Comparison of ENCODE assay signal across 28 cellular contexts in the genomic region with DNA sequence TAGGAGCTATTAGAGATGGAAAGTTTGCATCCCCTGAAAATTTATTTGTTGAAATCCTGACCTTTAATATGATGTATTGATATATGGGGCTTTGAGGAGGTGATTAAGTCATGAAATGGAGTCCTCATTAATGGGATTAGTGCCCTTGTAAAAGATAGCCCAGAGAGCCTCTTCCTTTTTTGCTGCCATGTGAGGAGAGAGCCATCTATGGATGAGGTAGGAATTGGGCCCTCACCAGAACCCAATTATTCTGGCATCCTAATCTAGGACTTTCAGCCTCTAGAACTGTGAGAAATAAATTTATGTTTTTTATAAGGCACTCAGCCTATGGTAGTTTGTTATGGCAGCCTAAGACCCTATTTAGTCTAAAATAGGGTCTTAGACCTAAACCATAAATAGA.
"Had no signal": no experiment of that assay in that cellular context is flagged by ENCODE, and none has a peak within 500 bp of the region (broad histone marks: within the 10 kb centered on the region; RNA-seq: fewer than 3 reads in every experiment).

No MANE protein-coding gene starts in this region.

- H3K4me1 ChIP-seq: ascending aorta, body of pancreas had no signal

- H3K27ac Mint-ChIP-seq: activated CD8-positive, alpha-beta memory T cell treated with anti-CD3 and anti-CD28 coated beads, Interleukin-2, amount 10 ng/mL, durations not matched to agents 7 days and 5 days; activated naive CD4-positive, alpha-beta T cell treated with anti-CD3 and anti-CD28 coated beads, Interleukin-2, amount 50 U/mL, for 24 hours; activated naive CD8-positive, alpha-beta T cell treated with anti-CD3 and anti-CD28 coated beads, Interleukin-2, amount 50 U/mL, for 24 hours; activated T-cell treated with anti-CD3 and anti-CD28 coated beads, Interleukin-2, amount 50 U/mL, for 24 hours; activated T-helper 1 cell treated with anti-CD3 and anti-CD28 coated beads, Interleukin-12 subunit alpha, Interleukin-12 subunit beta, Interleukin-2, Interleukin-4 antibody, amounts not matched to agents 30 ng/mL and 10 ng/mL and 1 ng/mL, durations not matched to agents 14 hours and 24 hours and 36 hours; T-cell had no signal

- H3K4me3 Mint-ChIP-seq: activated CD8-positive, alpha-beta memory T cell treated with anti-CD3 and anti-CD28 coated beads, Interleukin-2, amount 10 ng/mL, durations not matched to agents 7 days and 5 days; activated naive CD4-positive, alpha-beta T cell treated with anti-CD3 and anti-CD28 coated beads, Interleukin-2, amount 50 U/mL, for 24 hours; activated naive CD8-positive, alpha-beta T cell treated with anti-CD3 and anti-CD28 coated beads, Interleukin-2, amount 50 U/mL, for 24 hours; activated T-cell treated with anti-CD3 and anti-CD28 coated beads, Interleukin-2, amount 50 U/mL, for 24 hours; activated T-helper 1 cell treated with anti-CD3 and anti-CD28 coated beads, Interleukin-12 subunit alpha, Interleukin-12 subunit beta, Interleukin-2, Interleukin-4 antibody, amounts not matched to agents 30 ng/mL and 10 ng/mL and 1 ng/mL, durations not matched to agents 14 hours and 24 hours and 36 hours; T-cell had no signal

- H3K36me3 ChIP-seq: ascending aorta had no signal

- DNase-seq: activated CD4-positive, alpha-beta T cell treated with anti-CD3 and anti-CD28 coated beads for 4 hours; activated CD8-positive, alpha-beta memory T cell treated with anti-CD3 and anti-CD28 coated beads, Interleukin-2, amount 10 ng/mL, durations not matched to agents 7 days and 5 days; activated effector memory CD4-positive, alpha-beta T cell treated with Interleukin-2 at 50 U/mL for 16 hours; activated naive CD4-positive, alpha-beta T cell; activated naive CD8-positive, alpha-beta T cell treated with anti-CD3 and anti-CD28 coated beads, Interleukin-2, amount 50 U/mL, for 24 hours; activated T-cell treated with anti-CD3 and anti-CD28 coated beads, Interleukin-2, amount 50 U/mL, for 24 hours; amniotic stem cell; body of pancreas; central memory CD4-positive, alpha-beta T cell; NCI-H1092; NCI-H1417; NCI-H1694; NCI-H2029; NCI-H2107; NCI-H2171 treated with DMSO at 0.1 percent for 48 hours; NCI-H226; NCI-H69; T-cell; T-helper 2 cell; T1000 had no signal

- H3K27me3 Mint-ChIP-seq: activated CD8-positive, alpha-beta memory T cell treated with anti-CD3 and anti-CD28 coated beads, Interleukin-2, amount 10 ng/mL, durations not matched to agents 7 days and 5 days; activated naive CD4-positive, alpha-beta T cell treated with anti-CD3 and anti-CD28 coated beads, Interleukin-2, amount 50 U/mL, for 24 hours; activated naive CD8-positive, alpha-beta T cell treated with anti-CD3 and anti-CD28 coated beads, Interleukin-2, amount 50 U/mL, for 24 hours; activated T-cell treated with anti-CD3 and anti-CD28 coated beads, Interleukin-2, amount 50 U/mL, for 24 hours; T-cell had no signal

- ATAC-seq: activated CD4-positive, CD25-positive, alpha-beta regulatory T cell treated with anti-CD3 and anti-CD28 coated beads, Interleukin-2, amount 50 U/mL, for 24 hours; activated CD8-positive, alpha-beta memory T cell treated with anti-CD3 and anti-CD28 coated beads, Interleukin-2, amount 10 ng/mL, durations not matched to agents 7 days and 5 days; activated naive CD8-positive, alpha-beta T cell treated with anti-CD3 and anti-CD28 coated beads, Interleukin-2, amount 50 U/mL, for 24 hours; body of pancreas; Right ventricle myocardium inferior; T-cell had no signal

- H3K36me3 Mint-ChIP-seq: activated CD8-positive, alpha-beta memory T cell treated with anti-CD3 and anti-CD28 coated beads, Interleukin-2, amount 10 ng/mL, durations not matched to agents 7 days and 5 days; activated naive CD4-positive, alpha-beta T cell treated with anti-CD3 and anti-CD28 coated beads, Interleukin-2, amount 50 U/mL, for 24 hours; T-cell had no signal

- H3K27ac ChIP-seq: ascending aorta, body of pancreas, coronary artery, SK-N-MC, VCaP had no signal

- H3K9me3 ChIP-seq: ascending aorta, body of pancreas had no signal

- H3K9me3 Mint-ChIP-seq: activated naive CD4-positive, alpha-beta T cell treated with anti-CD3 and anti-CD28 coated beads, Interleukin-2, amount 50 U/mL, for 24 hours; activated naive CD8-positive, alpha-beta T cell treated with anti-CD3 and anti-CD28 coated beads, Interleukin-2, amount 50 U/mL, for 24 hours; activated T-cell treated with anti-CD3 and anti-CD28 coated beads, Interleukin-2, amount 50 U/mL, for 24 hours; activated T-helper 1 cell treated with anti-CD3 and anti-CD28 coated beads, Interleukin-12 subunit alpha, Interleukin-12 subunit beta, Interleukin-2, Interleukin-4 antibody, amounts not matched to agents 30 ng/mL and 10 ng/mL and 1 ng/mL, durations not matched to agents 14 hours and 24 hours and 36 hours; T-cell had no signal

- H3K4me3 ChIP-seq: ascending aorta, body of pancreas, coronary artery, SK-N-MC had no signal

- H3K27me3 ChIP-seq: ascending aorta, body of pancreas had no signal
